1 cellular context compared by ENCODE assay signal in genomic region chr2:62406573-62407043, GRCh38.
TF ChIP-seq lines count a peak whose summit lies in the region.

No MANE protein-coding gene starts in this region.

TF ChIP-seq in GM12878, 131 proteins besides CTCF, POLR2A, EP300 and RAD21 (continued from another document):
- TF ChIP-seq SKIL (IDR thresholded peaks at IDR 0.05; ENCODE audit: low read depth, poor library complexity, severe bottlenecking) (peak; percentile 49), NBN (IDR thresholded peaks at IDR 0.05) (0 out of 2 replicates have a peak, but pooled peaks have one; percentile 26), RELB (IDR thresholded peaks at IDR 0.05; ENCODE audit: low read depth) (peak; percentile 82), BCLAF1 (IDR thresholded peaks at IDR 0.05) (no peak), NR2C1 (IDR thresholded peaks at IDR 0.05) (peak; percentile 37; the same call in 1 of the 2 replicates), ATF7 (IDR thresholded peaks at IDR 0.05; ENCODE audit: low read depth) (peak; percentile 80), ZNF24 (IDR thresholded peaks at IDR 0.05) (no peak), ZBTB11 (CRISPR knock-in tag; IDR thresholded peaks at IDR 0.05) (no peak), RAD51 (IDR thresholded peaks at IDR 0.05) (peak; percentile 73), BCL3 (IDR thresholded peaks at IDR 0.05; ENCODE audit: borderline replicate concordance, insufficient read depth, low read depth, low read length, poor library complexity, severe bottlenecking) (peak; percentile 9), NR2F1 (conservative IDR thresholded peaks at IDR 0.05) (peak; percentile 95), RUNX3 (IDR thresholded peaks at IDR 0.05; ENCODE audit: low read length) (peak; percentile 14; the same call in 1 of the 2 replicates), NRF1 (conservative IDR thresholded peaks at IDR 0.05; ENCODE audit: low read depth, low read length) (no peak), USF2 (IDR thresholded peaks at IDR 0.05; ENCODE audit: borderline replicate concordance, low read depth, low read length) (peak; percentile 2; the same call in 1 of the 2 replicates), JUNB (IDR thresholded peaks at IDR 0.05) (no peak), MYC (IDR thresholded peaks at IDR 0.05; ENCODE audit: insufficient read depth, insufficient read length, insufficient replicate concordance, low read length, severe bottlenecking) (no peak), IKZF1 (conservative IDR thresholded peaks at IDR 0.05) (peak; percentile 70), BHLHE40 (IDR thresholded peaks at IDR 0.05; ENCODE audit: borderline replicate concordance in 1 of 2, low read depth in 2 of 2, low read length in 1 of 2) (peak; percentile 62 to 75), PAX5 (IDR thresholded peaks at IDR 0.05; ENCODE audit: borderline replicate concordance, low read depth, low read length) (0 out of 2 replicates have a peak, but pooled peaks have one; percentile 14), IKZF2 (IDR thresholded peaks at IDR 0.05) (peak; percentile 62 to 74; a peak in 2 of 4 replicates), MTA2 (IDR thresholded peaks at IDR 0.05; ENCODE audit: low read depth) (peak; percentile 58; the same call in 1 of the 2 replicates)
